Comparison of ENCODE assay signal across 29 cellular contexts in the genomic region with DNA sequence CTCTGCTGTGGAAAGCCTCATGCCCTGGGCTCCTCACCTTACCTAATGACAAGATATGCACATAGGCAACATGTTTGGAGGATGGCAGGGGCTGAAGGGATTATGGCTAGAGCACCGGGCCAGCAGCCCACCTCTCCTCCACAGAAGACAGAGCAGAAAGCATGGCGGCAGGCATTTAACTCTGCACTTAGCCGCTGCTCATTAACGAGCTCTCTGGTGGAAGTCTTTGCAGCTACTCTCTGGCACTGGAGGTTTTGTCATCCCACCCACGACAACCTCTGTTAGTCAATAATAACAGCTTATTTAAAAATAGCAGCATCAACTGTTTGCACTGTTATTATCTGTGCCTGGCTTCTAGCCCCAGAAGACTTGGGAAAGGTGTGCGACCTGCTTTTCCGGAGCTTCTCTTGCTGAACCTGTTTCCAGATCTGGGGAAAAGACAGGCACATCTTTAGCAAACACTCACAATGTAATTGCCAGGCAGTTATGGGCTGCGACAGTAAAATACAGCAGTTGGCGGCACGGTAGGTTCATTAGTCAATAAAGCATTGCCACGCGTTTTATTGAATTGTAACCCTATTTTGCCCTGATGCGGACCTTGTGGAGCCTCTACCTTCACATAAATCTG.
"Had no signal": no experiment of that assay in that cellular context is flagged by ENCODE, and none has a peak within 500 bp of the region (broad histone marks: within the 10 kb centered on the region; RNA-seq: fewer than 3 reads in every experiment).

No MANE protein-coding gene starts in this region.

- H3K36me3 Mint-ChIP-seq: activated CD4-positive, alpha-beta memory T cell treated with anti-CD3 and anti-CD28 coated beads for 36 hours; natural killer cell treated with Interleukin-12 subunit alpha and Interleukin-12 subunit beta and Interleukin-15 and Interleukin-18, amount 100 ng/mL, for 72 hours had no signal

- FAIRE-seq: astrocyte had no signal

- H3K27ac ChIP-seq: brain microvascular endothelial cell, esophagus muscularis mucosa, heart right ventricle, lower lobe of right lung, neutrophil, ovary, spleen, testis, transverse colon had no signal

- H3K4me3 ChIP-seq: esophagus muscularis mucosa, heart right ventricle, lower lobe of right lung, mucosa of descending colon, ovary, spleen, testis, transverse colon had no signal

- DNase-seq: activated CD4-positive, alpha-beta memory T cell treated with anti-CD3 and anti-CD28 coated beads for 36 hours; activated CD4-positive, alpha-beta T cell treated with anti-CD3 and anti-CD28 coated beads for 48 hours; activated CD8-positive, alpha-beta memory T cell treated with anti-CD3 and anti-CD28 coated beads, Interleukin-2, amount 50 U/mL, for 48 hours; activated gamma-delta T cell; activated naive CD4-positive, alpha-beta T cell treated with anti-CD3 and anti-CD28 coated beads, Interleukin-2, amount 50 U/mL, for 16 hours; activated T-cell treated with anti-CD3 and anti-CD28 coated beads, Interleukin-2, amount 50 U/mL, for 24 hours; amniotic stem cell; brain microvascular endothelial cell; caudate nucleus; foreskin melanocyte; heart right ventricle; kidney glomerular epithelial cell; lower lobe of right lung; mesendoderm; mucosa of descending colon; ovary; right cardiac atrium; spleen; stimulated activated CD4-positive, alpha-beta T cell treated with anti-CD3 and anti-CD28 coated beads, Interleukin-2, amount 100 ng/mL, for 48 hours; stimulated activated naive CD8-positive, alpha-beta T cell treated with anti-CD3 and anti-CD28 coated beads, Interleukin-15, Interleukin-2, amounts not matched to agents 100 U/mL and 50 U/mL, for 24 hours; T-helper 1 cell; testis; transverse colon had no signal

- H3K9me3 Mint-ChIP-seq: activated T-cell treated with anti-CD3 and anti-CD28 coated beads, Interleukin-2, amount 50 U/mL, for 24 hours; natural killer cell treated with Interleukin-12 subunit alpha and Interleukin-12 subunit beta and Interleukin-15 and Interleukin-18, amount 100 ng/mL, for 72 hours; T-helper 2 cell treated with Interferon-gamma antibody and Interleukin-4, amounts not matched to agents 5 μg/mL and 100 μg/mL, for 36 hours had no signal

- H3K4me3 Mint-ChIP-seq: activated CD4-positive, alpha-beta memory T cell treated with anti-CD3 and anti-CD28 coated beads for 36 hours; activated T-cell treated with anti-CD3 and anti-CD28 coated beads, Interleukin-2, amount 50 U/mL, for 24 hours; natural killer cell treated with Interleukin-12 subunit alpha and Interleukin-12 subunit beta and Interleukin-15 and Interleukin-18, amount 100 ng/mL, for 72 hours; T-helper 2 cell treated with Interferon-gamma antibody and Interleukin-4, amounts not matched to agents 5 μg/mL and 100 μg/mL, for 36 hours had no signal

- H3K27me3 Mint-ChIP-seq: activated T-cell treated with anti-CD3 and anti-CD28 coated beads, Interleukin-2, amount 50 U/mL, for 24 hours had no signal

- H3K36me3 ChIP-seq: brain microvascular endothelial cell, esophagus muscularis mucosa, heart right ventricle, lower lobe of right lung, neutrophil, ovary, spleen, transverse colon had no signal

- H3K27ac Mint-ChIP-seq: activated CD4-positive, alpha-beta memory T cell treated with anti-CD3 and anti-CD28 coated beads for 36 hours; activated T-cell treated with anti-CD3 and anti-CD28 coated beads, Interleukin-2, amount 50 U/mL, for 24 hours; natural killer cell treated with Interleukin-12 subunit alpha and Interleukin-12 subunit beta and Interleukin-15 and Interleukin-18, amount 100 ng/mL, for 72 hours; T-helper 2 cell treated with Interferon-gamma antibody and Interleukin-4, amounts not matched to agents 5 μg/mL and 100 μg/mL, for 36 hours had no signal

- H3K27me3 ChIP-seq: brain microvascular endothelial cell, esophagus muscularis mucosa, neutrophil, ovary, testis, transverse colon had no signal

- H3K4me1 ChIP-seq: esophagus muscularis mucosa, heart right ventricle, lower lobe of right lung, testis, transverse colon had no signal

- ATAC-seq: heart right ventricle; left lobe of liver; lower lobe of right lung; mucosa of descending colon; right cardiac atrium; stimulated activated naive CD8-positive, alpha-beta T cell treated with anti-CD3 and anti-CD28 coated beads, Interleukin-15, Interleukin-2, amounts not matched to agents 100 U/mL and 50 U/mL, for 24 hours had no signal

- H3K9me3 ChIP-seq: esophagus muscularis mucosa, heart right ventricle, lower lobe of right lung, mucosa of descending colon, neutrophil, ovary, testis, transverse colon had no signal
